ENCODE assay signal across 22 cellular contexts in genomic region chr1:218686258-218686657, GRCh38.
A peak's percentile ranks its signal among the peaks of the same experiment; 100 is the strongest.
DNase-seq lines count a peak whose midpoint lies in the region; FAIRE-seq lines count a peak whose summit lies in the region.
"Had no signal": no experiment of that assay in that cellular context is flagged by ENCODE, and none has a peak within 500 bp of the region (broad histone marks: within the 10 kb centered on the region; RNA-seq: fewer than 3 reads in every experiment).

No MANE protein-coding gene starts in this region.

- no peak overlapping the region for H3K18ac ChIP-seq in trophoblast cell (ENCODE audit: low read length)

- H3K9me3 ChIP-seq in trophoblast cell (ENCODE audit: insufficient read depth, low read depth, low read length): no peaks in the 10 kb centered on the region
- H3K9me3 ChIP-seq: esophagus muscularis mucosa, right lobe of liver had no signal

- H3K4me3 ChIP-seq in trophoblast cell (ENCODE audit: low read depth, low read length): no peak overlapping the region
- H3K4me3 ChIP-seq: esophagus muscularis mucosa, right lobe of liver had no signal

- no peak overlapping the region for H2BK5ac ChIP-seq in trophoblast cell (ENCODE audit: low read depth, low read length, poor library complexity)

- H3K36me3 ChIP-seq in trophoblast cell (ENCODE audit: control insufficient read depth in 1 of 2, insufficient read depth in 2 of 2, low read length in 2 of 2): no peaks in the 10 kb centered on the region
- H3K36me3 ChIP-seq: esophagus muscularis mucosa, right lobe of liver had no signal

- H3K14ac ChIP-seq in trophoblast cell (ENCODE audit: low read length): no peak overlapping the region

- H2BK120ac ChIP-seq in trophoblast cell (ENCODE audit: insufficient read depth, low read length, poor library complexity): no peak overlapping the region

- H4K91ac ChIP-seq in trophoblast cell (ENCODE audit: low read depth, low read length): no peak overlapping the region

- no peaks in the 10 kb centered on the region for H3K4me1 ChIP-seq in trophoblast cell (ENCODE audit: control insufficient read depth in 1 of 2, insufficient read depth in 2 of 2, low read length in 2 of 2)
- H3K4me1 ChIP-seq: esophagus muscularis mucosa, right lobe of liver had no signal

- H4K8ac ChIP-seq in trophoblast cell (ENCODE audit: low read depth, low read length): no peak overlapping the region

- H2AFZ ChIP-seq in trophoblast cell (ENCODE audit: insufficient read depth, low read length, poor library complexity): no peak overlapping the region

- H2AK5ac ChIP-seq in trophoblast cell (ENCODE audit: low read length): no peak overlapping the region

- no peaks in the 10 kb centered on the region for H3K27me3 ChIP-seq in trophoblast cell (ENCODE audit: insufficient read depth, low read length)
- H3K27me3 ChIP-seq: esophagus muscularis mucosa, right lobe of liver had no signal

- DNase-seq in COLO829 (ENCODE audit: low spot score): peak; percentile 53
- peak; percentile 92 for DNase-seq in LHCN-M2 (ENCODE audit: low read depth)
- peak; percentile 47 for DNase-seq in myocyte (ENCODE audit: low read depth)
- DNase-seq in Ammon's horn (ENCODE audit: low spot score): no peak
- no peak for DNase-seq in stimulated activated CD4-positive, alpha-beta T cell treated with anti-CD3 and anti-CD28 coated beads, Interleukin-4, amount 100 ng/mL, for 1 hour
- DNase-seq in NCI-H2029 treated with DMSO at 0.1 percent for 48 hours (lab: John Stamatoyannopoulos, UW): no peak
- DNase-seq in trophoblast cell: no peak
- DNase-seq: activated CD8-positive, alpha-beta memory T cell treated with anti-CD3 and anti-CD28 coated beads, Interleukin-2, amount 50 U/mL, for 4 hours; activated gamma-delta T cell treated with Interleukin-2 at 50 U/mL for 16 hours; anterior cingulate cortex; C1 segment of cervical spinal cord; dermis blood vessel endothelial cell; DMS 273 treated with DMSO at 0.1 percent for 48 hours; KG1; NCI-H1105; occipital lobe; right lobe of liver; stimulated activated CD4-positive, alpha-beta T cell treated with anti-CD3 and anti-CD28 coated beads, Interleukin-2, amount 100 ng/mL, for 48 hours; T-helper 2 cell had no signal

- H4K12ac ChIP-seq in trophoblast cell (ENCODE audit: low read depth, low read length): no peak overlapping the region

- no peak overlapping the region for H3K4me2 ChIP-seq in trophoblast cell (ENCODE audit: low read length)

- no peak overlapping the region for H3K4ac ChIP-seq in trophoblast cell (ENCODE audit: low read depth, low read length)

- H2BK12ac ChIP-seq in trophoblast cell (ENCODE audit: low read length): no peak overlapping the region

- H3K27ac ChIP-seq in trophoblast cell (ENCODE audit: low read depth, low read length): no peak overlapping the region
- H3K27ac ChIP-seq: esophagus muscularis mucosa, HL-60, right lobe of liver had no signal

- peak; percentile 79 for FAIRE-seq in endometrium (lab: Jason Lieb, UNC)

- no peaks in the 10 kb centered on the region for H3K79me2 ChIP-seq in trophoblast cell (ENCODE audit: control insufficient read depth, insufficient read depth, low read length, poor library complexity)

- no peak overlapping the region for H3K23ac ChIP-seq in trophoblast cell (ENCODE audit: low read length)

- H3K9ac ChIP-seq in trophoblast cell (ENCODE audit: low read length): no peak overlapping the region

- H3K79me1 ChIP-seq in trophoblast cell (ENCODE audit: low read length): no peaks in the 10 kb centered on the region

Comparison
In these comparisons a context has a peak if more than half of its experiments do, and no peak if none do; other contexts are left out.
1. DNase-seq: peak in COLO829 (single experiment), LHCN-M2 (single experiment) and myocyte (single experiment); none in Ammon's horn (single experiment), stimulated activated CD4-positive, alpha-beta T cell treated with anti-CD3 and anti-CD28 coated beads, Interleukin-4, amount 100 ng/mL, for 1 hour (single experiment), NCI-H2029 treated with DMSO at 0.1 percent for 48 hours (single experiment) and trophoblast cell (0 of 2).